23 cellular contexts compared by ENCODE assay signal in the genomic region with DNA sequence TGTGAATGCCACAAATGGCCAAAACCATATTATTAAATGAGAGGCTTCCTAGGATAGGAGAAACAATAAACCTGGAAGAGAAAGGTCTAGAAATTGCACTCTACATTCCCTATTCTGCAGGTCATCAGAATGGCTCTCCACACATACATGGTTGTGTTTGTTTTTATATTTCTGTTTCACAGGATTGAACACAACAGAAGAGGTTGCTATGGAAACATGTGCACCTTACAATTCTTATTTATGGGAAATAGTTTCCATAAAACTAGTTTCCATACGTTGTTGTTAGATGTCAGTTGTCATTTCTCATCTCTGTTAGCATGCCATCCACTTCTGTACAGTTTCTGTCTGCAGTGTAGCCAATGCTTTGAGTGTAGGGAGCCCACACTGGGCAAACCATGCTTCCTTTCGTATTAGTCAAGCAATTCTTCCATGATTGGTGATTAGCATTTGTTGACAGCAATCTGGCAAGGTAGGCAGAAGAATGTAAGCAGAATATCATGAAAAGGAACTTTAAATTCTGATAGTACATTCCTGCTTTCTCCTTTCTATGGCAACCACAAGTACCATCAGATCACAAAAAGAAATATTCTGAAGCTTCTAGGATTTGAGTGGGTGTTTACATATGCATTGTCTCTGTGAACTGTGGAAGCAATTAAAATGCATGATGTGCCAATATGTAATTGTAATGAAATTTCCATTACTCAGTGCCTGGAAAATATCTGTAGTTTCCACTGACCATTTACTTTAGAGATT.
A peak's percentile ranks its signal among the peaks of the same experiment; 100 is the strongest.
DNase-seq lines count a peak whose midpoint lies in the region; ATAC-seq, FAIRE-seq and TF ChIP-seq lines count a peak whose summit lies in the region.
"Had no signal": no experiment of that assay in that cellular context is flagged by ENCODE, and none has a peak within 500 bp of the region (broad histone marks: within the 10 kb centered on the region; RNA-seq: fewer than 3 reads in every experiment).

No MANE protein-coding gene starts in this region.

- DNase-seq in HTR-8/SVneo (ENCODE audit: insufficient read length, low spot score) (no peak), astrocyte (ENCODE audit: low read depth) (no peak), fibroblast of gingiva (ENCODE audit: low read depth) (peak; percentile 76), renal cortical epithelial cell (ENCODE audit: low read depth) (peak; percentile 58), vagina (ENCODE audit: extremely low spot score in 2 of 2) (no peak), hepatocyte (ENCODE audit: low spot score) (no peak)
- DNase-seq: CD8-positive, alpha-beta T cell; DMS79; H7; Kasumi-1; MG63; NCI-H1048; NCI-H1436; NCI-H1930; NCI-H2171 treated with DMSO at 0.1 percent for 48 hours; NCI-H446 treated with DMSO at 0.1 percent for 48 hours; NCI-H774; OCI-M1; Right ventricle myocardium superior had no signal

- peaks cover 19% of the 10 kb centered on the region for H3K4me1 Mint-ChIP-seq in astrocyte (ENCODE audit: low read depth, unreplicated experiment)
- H3K4me1 Mint-ChIP-seq: IgD-negative memory B cell had no signal

- H3K27me3 Mint-ChIP-seq in astrocyte (ENCODE audit: low read depth, unreplicated experiment) = peaks cover 2% of the 10 kb centered on the region
- H3K27me3 Mint-ChIP-seq: IgD-negative memory B cell had no signal

- FAIRE-seq in HTR-8/SVneo (lab: Jason Lieb, UNC) (peak; percentile 42), astrocyte (lab: Jason Lieb, UNC) (no peak)

- H3K36me3 ChIP-seq in astrocyte (ENCODE audit: insufficient read depth, low read length) = no peaks in the 10 kb centered on the region
- H3K36me3 ChIP-seq in vagina = no peaks in the 10 kb centered on the region
- no peaks in the 10 kb centered on the region for H3K36me3 ChIP-seq in hepatocyte (replicated peaks; ENCODE audit: insufficient read depth, low read depth)
- H3K36me3 ChIP-seq: BLaER1 treated with 17β-estradiol and CSF1 and Interleukin-3, amounts not matched to agents 10 nM and 100 nM; MG63 had no signal

- intact Hi-C loops in vagina (cut with DNase I) = no loop called here

- no peaks in the 10 kb centered on the region for H3K27me3 ChIP-seq in astrocyte (ENCODE audit: insufficient read depth, low read length)
- no peaks in the 10 kb centered on the region for H3K27me3 ChIP-seq in vagina
- H3K27me3 ChIP-seq in hepatocyte = no peaks in the 10 kb centered on the region
- H3K27me3 ChIP-seq: BLaER1 treated with 17β-estradiol and CSF1 and Interleukin-3, amounts not matched to agents 10 nM and 100 nM had no signal

- peak overlapping the region; percentile 92 for H3K27ac Mint-ChIP-seq in astrocyte (ENCODE audit: unreplicated experiment)
- H3K27ac Mint-ChIP-seq: CD8-positive, alpha-beta T cell; IgD-negative memory B cell had no signal

- no peaks in the 10 kb centered on the region for H3K36me3 Mint-ChIP-seq in astrocyte (ENCODE audit: low read depth, unreplicated experiment)
- H3K36me3 Mint-ChIP-seq: CD8-positive, alpha-beta T cell; IgD-negative memory B cell had no signal

- H3K27ac ChIP-seq in astrocyte (ENCODE audit: low read depth, low read length) (no peak overlapping the region), vagina (no peak overlapping the region), hepatocyte (no peak overlapping the region)
- H3K27ac ChIP-seq: BLaER1 treated with 17β-estradiol and CSF1 and Interleukin-3, amounts not matched to agents 10 nM and 100 nM; SK-N-MC had no signal

- H2AFZ ChIP-seq in astrocyte (ENCODE audit: low read depth, low read length) (no peak overlapping the region), hepatocyte (no peak overlapping the region)

- H4K20me1 ChIP-seq in astrocyte (ENCODE audit: insufficient read depth, low read length) (no peaks in the 10 kb centered on the region), hepatocyte (ENCODE audit: insufficient read depth, poor library complexity, severe bottlenecking) (no peaks in the 10 kb centered on the region)
- H4K20me1 ChIP-seq: BLaER1 treated with 17β-estradiol and CSF1 and Interleukin-3, amounts not matched to agents 10 nM and 100 nM had no signal

- H3K9me3 Mint-ChIP-seq in astrocyte (ENCODE audit: unreplicated experiment) = no peaks in the 10 kb centered on the region
- H3K9me3 Mint-ChIP-seq: CD8-positive, alpha-beta T cell had no signal

- H3K4me3 ChIP-seq in astrocyte (ENCODE audit: insufficient read depth, low read depth, low read length) (no peak overlapping the region), vagina (no peak overlapping the region), hepatocyte (no peak overlapping the region)
- H3K4me3 ChIP-seq: BLaER1 treated with 17β-estradiol and CSF1 and Interleukin-3, amounts not matched to agents 10 nM and 100 nM; MG63; SK-N-MC had no signal

- no peak overlapping the region for H3K9ac ChIP-seq in astrocyte (ENCODE audit: low read length)
- H3K9ac ChIP-seq: BLaER1 treated with 17β-estradiol and CSF1 and Interleukin-3, amounts not matched to agents 10 nM and 100 nM had no signal

- H3K4me1 ChIP-seq in astrocyte (ENCODE audit: insufficient read depth, low read length) (peaks cover 14% of the 10 kb centered on the region), vagina (no peaks in the 10 kb centered on the region), hepatocyte (ENCODE audit: insufficient read depth) (peaks cover 13% of the 10 kb centered on the region)
- H3K4me1 ChIP-seq: BLaER1 treated with 17β-estradiol and CSF1 and Interleukin-3, amounts not matched to agents 10 nM and 100 nM had no signal

- H3K4me2 ChIP-seq in astrocyte (ENCODE audit: low read length) (no peak overlapping the region), hepatocyte (no peak overlapping the region)
- H3K4me2 ChIP-seq: BLaER1 treated with 17β-estradiol and CSF1 and Interleukin-3, amounts not matched to agents 10 nM and 100 nM had no signal

- ATAC-seq in esophagus mucosa = no peak
- ATAC-seq: CD8-positive, alpha-beta T cell had no signal

- no peak for TF ChIP-seq POLR2A in vagina (IDR thresholded peaks at IDR 0.05)

- no peak overlapping the region for H3K4me3 Mint-ChIP-seq in astrocyte (ENCODE audit: unreplicated experiment)
- H3K4me3 Mint-ChIP-seq: CD8-positive, alpha-beta T cell; IgD-negative memory B cell had no signal

- no peaks in the 10 kb centered on the region for H3K9me2 ChIP-seq in hepatocyte (replicated peaks; ENCODE audit: insufficient read depth)

- 72% methylated on average over 2 of the region's 2 CpGs for WGBS in hepatocyte (ENCODE audit: low lambda C conversion rate, missing lambda C conversion rate)

- H3K9me3 ChIP-seq in astrocyte (ENCODE audit: insufficient read depth, low read depth, low read length) = no peaks in the 10 kb centered on the region
- no peaks in the 10 kb centered on the region for H3K9me3 ChIP-seq in vagina
- no peaks in the 10 kb centered on the region for H3K9me3 ChIP-seq in hepatocyte (ENCODE audit: low read depth)
- H3K9me3 ChIP-seq: BLaER1 treated with 17β-estradiol and CSF1 and Interleukin-3, amounts not matched to agents 10 nM and 100 nM; MG63 had no signal

- H3K79me2 ChIP-seq in astrocyte (ENCODE audit: insufficient read depth, low read length) = no peaks in the 10 kb centered on the region
- no peaks in the 10 kb centered on the region for H3K79me2 ChIP-seq in hepatocyte

- TF ChIP-seq CTCF in astrocyte (IDR thresholded peaks at IDR 0.05; ENCODE audit: insufficient read depth, low read depth, low read length) (no peak), vagina (IDR thresholded peaks at IDR 0.05) (no peak), hepatocyte (IDR thresholded peaks at IDR 0.05; ENCODE audit: poor library complexity) (no peak)

Comparison
In these comparisons a context has a peak if more than half of its experiments do, and no peak if none do; other contexts are left out.
1. DNase-seq: peak in fibroblast of gingiva (single experiment) and renal cortical epithelial cell (single experiment); none in HTR-8/SVneo (single experiment), astrocyte (single experiment), vagina (0 of 2) and hepatocyte (single experiment).